1 cellular context compared by ENCODE assay signal in genomic region chr14:35533357-35534129, GRCh38.
TF ChIP-seq lines count a peak whose summit lies in the region.

No MANE protein-coding gene starts in this region.

TF ChIP-seq in HepG2, 621 proteins besides CTCF, POLR2A, EP300 and RAD21 (continued from another document and continues in another):
- peak; percentile 55 for TF ChIP-seq PAXIP1 (CRISPR knock-in tag; conservative IDR thresholded peaks at IDR 0.05)
- no peak for TF ChIP-seq DMTF1 (CRISPR knock-in tag; IDR thresholded peaks at IDR 0.05)
- peak; percentile 19 for TF ChIP-seq DBP (CRISPR knock-in tag; IDR thresholded peaks at IDR 0.05; ENCODE audit: not compliant biosample characterization)
- no peak for TF ChIP-seq SMAD9 (CRISPR knock-in tag; IDR thresholded peaks at IDR 0.05)
- TF ChIP-seq HMG20B (CRISPR knock-in tag; conservative IDR thresholded peaks at IDR 0.05), result no peak
- TF ChIP-seq SOX6 (IDR thresholded peaks at IDR 0.05), result no peak
- TF ChIP-seq SOX6 (CRISPR knock-in tag; IDR thresholded peaks at IDR 0.05), result peak; percentile 74
- no peak for TF ChIP-seq ZNF569 (CRISPR knock-in tag; IDR thresholded peaks at IDR 0.05; ENCODE audit: borderline replicate concordance)
- no peak for TF ChIP-seq NR2F2 (IDR thresholded peaks at IDR 0.05; ENCODE audit: borderline replicate concordance, low read depth)
- peak; percentile 97 for TF ChIP-seq PRMT3 (CRISPR knock-in tag; IDR thresholded peaks at IDR 0.05; ENCODE audit: borderline replicate concordance, low read depth)
- peak; percentile 83 for TF ChIP-seq CENPT (CRISPR knock-in tag; IDR thresholded peaks at IDR 0.05; ENCODE audit: low read depth)
- no peak; the same call in 1 of the 2 replicates for TF ChIP-seq DNMT3B (CRISPR knock-in tag; conservative IDR thresholded peaks at IDR 0.05)
- peak; percentile 50 for TF ChIP-seq TFDP2 (CRISPR knock-in tag; IDR thresholded peaks at IDR 0.05)
- peak; percentile 93; the same call in 1 of the 2 replicates for TF ChIP-seq PAX8 (CRISPR knock-in tag; IDR thresholded peaks at IDR 0.05; ENCODE audit: borderline replicate concordance)
- no peak; the same call in 1 of the 2 replicates for TF ChIP-seq RNF2 (conservative IDR thresholded peaks at IDR 0.05; ENCODE audit: low read depth)
- TF ChIP-seq CEBPG (CRISPR knock-in tag; IDR thresholded peaks at IDR 0.05), result no peak
- TF ChIP-seq DRAP1 (CRISPR knock-in tag; IDR thresholded peaks at IDR 0.05), result no peak
- TF ChIP-seq ZNF646 (CRISPR knock-in tag; IDR thresholded peaks at IDR 0.05), result peak; percentile 77
- no peak for TF ChIP-seq GLMP (CRISPR knock-in tag; IDR thresholded peaks at IDR 0.05; ENCODE audit: borderline replicate concordance)
- no peak for TF ChIP-seq STAT6 (CRISPR knock-in tag; IDR thresholded peaks at IDR 0.05; ENCODE audit: borderline replicate concordance)
- peak; percentile 82; the same call in 1 of the 2 replicates for TF ChIP-seq ARHGAP35 (CRISPR knock-in tag; IDR thresholded peaks at IDR 0.05; ENCODE audit: borderline replicate concordance)
- TF ChIP-seq ZFP90 (CRISPR knock-in tag; IDR thresholded peaks at IDR 0.05; ENCODE audit: borderline replicate concordance), result peak; percentile 84; the same call in 1 of the 2 replicates
- no peak for TF ChIP-seq ZNF468 (CRISPR knock-in tag; IDR thresholded peaks at IDR 0.05)
- TF ChIP-seq MYNN (CRISPR knock-in tag; IDR thresholded peaks at IDR 0.05; ENCODE audit: low read depth), result no peak; the same call in 1 of the 2 replicates
- TF ChIP-seq ZFP36 (IDR thresholded peaks at IDR 0.05; ENCODE audit: borderline replicate concordance, low read depth, low read length, partially characterized antibody), result peak; percentile 1
- no peak; the same call in none of the 2 replicates for TF ChIP-seq ZNF367 (CRISPR knock-in tag; IDR thresholded peaks at IDR 0.05; ENCODE audit: borderline replicate concordance)
- TF ChIP-seq ZFYVE20 (CRISPR knock-in tag; IDR thresholded peaks at IDR 0.05; ENCODE audit: borderline replicate concordance, low read depth), result 0 out of 2 replicates have a peak, but pooled peaks have one; percentile 41
- TF ChIP-seq ARID3A (IDR thresholded peaks at IDR 0.05; ENCODE audit: low read depth, low read length), result no peak
- peak; percentile 75 for TF ChIP-seq SALL1 (CRISPR knock-in tag; IDR thresholded peaks at IDR 0.05)
- no peak for TF ChIP-seq SETDB1 (CRISPR knock-in tag; IDR thresholded peaks at IDR 0.05; ENCODE audit: borderline replicate concordance)
- TF ChIP-seq ZNF549 (CRISPR knock-in tag; IDR thresholded peaks at IDR 0.05), result peak; percentile 72; the same call in 1 of the 2 replicates
- TF ChIP-seq ZBTB14 (CRISPR knock-in tag; IDR thresholded peaks at IDR 0.05), result peak; percentile 76
